In genomic region chr12:125203145-125203765, GRCh38 we compare ENCODE assay signal across 8 cellular contexts. TPM values are rescaled to one million over a fixed set of nuclear protein-coding genes. Genes with fewer than 3 reads are reported as not detected.
DNase-seq lines count a peak whose midpoint lies in the region; ATAC-seq and TF ChIP-seq lines count a peak whose summit lies in the region.

No MANE protein-coding gene starts in this region.

- H3K27me3 ChIP-seq in brain microvascular endothelial cell (replicated peaks), result no peaks in the 10 kb centered on the region

- TF ChIP-seq CTCF in brain microvascular endothelial cell (IDR thresholded peaks at IDR 0.05; ENCODE audit: low read depth, low read length, missing control alignments), result peak; percentile 72
- TF ChIP-seq CTCF in retinal pigment epithelial cell (conservative IDR thresholded peaks at IDR 0.05; ENCODE audit: low read depth, low read length), result peak; percentile 76

- no peak overlapping the region for H3K4me3 ChIP-seq in Jurkat, Clone E6-1 (ENCODE audit: low read length)
- H3K4me3 ChIP-seq in brain microvascular endothelial cell (ENCODE audit: low read depth, low read length) (no peak overlapping the region), retinal pigment epithelial cell (ENCODE audit: low read length) (no peak overlapping the region)

- no peaks in the 10 kb centered on the region for H3K36me3 ChIP-seq in brain microvascular endothelial cell (replicated peaks)

- peaks cover 36% of the 10 kb centered on the region for H3K27me3 Mint-ChIP-seq in activated T-helper 17 cell treated with anti-CD3 and anti-CD28 coated beads, Interleukin-2, amount 50 U/mL, for 72 hours

- no peak overlapping the region for H3K27ac Mint-ChIP-seq in activated T-helper 17 cell treated with anti-CD3 and anti-CD28 coated beads, Interleukin-2, amount 50 U/mL, for 72 hours

- peak; percentile 16 for DNase-seq in NCI-H2107 treated with DMSO at 0.1 percent for 48 hours (lab: John Stamatoyannopoulos, UW; ENCODE audit: unreplicated experiment)
- no peak for DNase-seq in NCI-H2107 (lab: John Stamatoyannopoulos, UW)
- peak; percentile 37 for DNase-seq in Jurkat, Clone E6-1 (ENCODE audit: low read depth, low spot score)
- no peak for DNase-seq in brain microvascular endothelial cell
- no peak for DNase-seq in retinal pigment epithelial cell (ENCODE audit: low read depth)
- DNase-seq in HCEC 1CT, result no peak
- no peak for DNase-seq in ecto neural progenitor cell (ENCODE audit: low spot score)

- H3K4me1 Mint-ChIP-seq in activated T-helper 17 cell treated with anti-CD3 and anti-CD28 coated beads, Interleukin-2, amount 50 U/mL, for 72 hours, result no peaks in the 10 kb centered on the region

- in situ Hi-C loops in brain microvascular endothelial cell (cut with HindIII; ENCODE audit: low pct_ligation_motif_present, low sequenced_read_pairs), result no loop called here

- ATAC-seq in activated T-helper 17 cell treated with anti-CD3 and anti-CD28 coated beads, Interleukin-2, amount 50 U/mL, for 72 hours (replicated peaks), result no peak

- no peaks in the 10 kb centered on the region for H3K9me3 Mint-ChIP-seq in activated T-helper 17 cell treated with anti-CD3 and anti-CD28 coated beads, Interleukin-2, amount 50 U/mL, for 72 hours

- no peak overlapping the region for H3K27ac ChIP-seq in brain microvascular endothelial cell

- H3K4me3 Mint-ChIP-seq in activated T-helper 17 cell treated with anti-CD3 and anti-CD28 coated beads, Interleukin-2, amount 50 U/mL, for 72 hours, result no peak overlapping the region

- H3K36me3 Mint-ChIP-seq in activated T-helper 17 cell treated with anti-CD3 and anti-CD28 coated beads, Interleukin-2, amount 50 U/mL, for 72 hours (ENCODE audit: low read depth), result no peaks in the 10 kb centered on the region

RNA-seq across cellular contexts. Expression of gene TMEM132B, which starts 17.1 kb away (rescaled TPM):
- polyA plus RNA-seq in Jurkat, Clone E6-1 (2012; ENCODE audit: insufficient read depth, insufficient read length), result not detected
- not detected for total RNA-seq in activated T-helper 17 cell treated with anti-CD3 and anti-CD28 coated beads, Interleukin-2, amount 50 U/mL, for 72 hours

Comparison
In these comparisons a context has a peak if more than half of its experiments do, and no peak if none do; other contexts are left out.
1. DNase-seq: peak in NCI-H2107 treated with DMSO at 0.1 percent for 48 hours (single experiment) and Jurkat, Clone E6-1 (single experiment); none in NCI-H2107 (single experiment), brain microvascular endothelial cell (single experiment), retinal pigment epithelial cell (single experiment), HCEC 1CT (single experiment) and ecto neural progenitor cell (single experiment).